Comparison of ENCODE assay signal across 18 cellular contexts in genomic region chr18:400466-400865, GRCh38.
DNase-seq lines count a peak whose midpoint lies in the region; TF ChIP-seq lines count a peak whose summit lies in the region.
"Had no signal": no experiment of that assay in that cellular context is flagged by ENCODE, and none has a peak within 500 bp of the region (broad histone marks: within the 10 kb centered on the region; RNA-seq: fewer than 3 reads in every experiment).

No MANE protein-coding gene starts in this region.

- peak overlapping the region; percentile 79 to 91 (median 87) for H3K27ac Mint-ChIP-seq in CD14-positive monocyte
- H3K27ac Mint-ChIP-seq in activated naive CD4-positive, alpha-beta T cell treated with anti-CD3 and anti-CD28 coated beads for 36 hours = no peak overlapping the region
- H3K27ac Mint-ChIP-seq: activated CD8-positive, alpha-beta memory T cell treated with anti-CD3 and anti-CD28 coated beads, Interleukin-2, amount 10 ng/mL, durations not matched to agents 7 days and 5 days; activated naive CD4-positive, alpha-beta T cell treated with anti-CD3 and anti-CD28 coated beads, Interleukin-2, amount 50 U/mL, for 72 hours; stimulated activated naive B cell treated with anti-CD40 and anti-IgM and Interleukin-4, amounts not matched to agents 10 μg/mL and 1 μg/mL and 100 μg/mL, for 72 hours had no signal

- peaks cover 9 to 10% of the 10 kb centered on the region in 2 donors for H3K36me3 Mint-ChIP-seq in CD14-positive monocyte
- no peaks in the 10 kb centered on the region for H3K36me3 Mint-ChIP-seq in activated naive CD4-positive, alpha-beta T cell treated with anti-CD3 and anti-CD28 coated beads for 36 hours (ENCODE audit: low read depth)
- H3K36me3 Mint-ChIP-seq: activated CD8-positive, alpha-beta memory T cell treated with anti-CD3 and anti-CD28 coated beads, Interleukin-2, amount 10 ng/mL, durations not matched to agents 7 days and 5 days; activated naive CD4-positive, alpha-beta T cell treated with anti-CD3 and anti-CD28 coated beads, Interleukin-2, amount 50 U/mL, for 72 hours; stimulated activated naive B cell treated with anti-CD40 and anti-IgM and Interleukin-4, amounts not matched to agents 10 μg/mL and 1 μg/mL and 100 μg/mL, for 72 hours had no signal

- H3K27me3 ChIP-seq in osteoblast (ENCODE audit: insufficient read depth, low read length) = no peaks in the 10 kb centered on the region
- H3K27me3 ChIP-seq: esophagus muscularis mucosa, SJCRH30 had no signal

- DNase-seq in CD14-positive monocyte (ENCODE audit: low spot score) = peak; percentile 85
- DNase-seq in MV-4-11 (lab: John Stamatoyannopoulos, UW) = peak; percentile 81
- peak; percentile 27 for DNase-seq in dedifferentiated amniotic fluid mesenchymal stem cell (ENCODE audit: extremely low spot score)
- no peak for DNase-seq in osteoblast (ENCODE audit: insufficient read length, low spot score, missing footprints)
- no peak for DNase-seq in posterior vena cava (ENCODE audit: low spot score)
- DNase-seq in coronary artery (ENCODE audit: low spot score) = no peak
- no peak for DNase-seq in dermis blood vessel endothelial cell
- no peak for DNase-seq in activated naive CD4-positive, alpha-beta T cell treated with anti-CD3 and anti-CD28 coated beads for 36 hours
- DNase-seq: activated CD8-positive, alpha-beta memory T cell treated with anti-CD3 and anti-CD28 coated beads, Interleukin-2, amount 10 ng/mL, durations not matched to agents 7 days and 5 days; NCI-H2029 treated with DMSO at 0.1 percent for 48 hours; NCI-H82; right cardiac atrium; SJCRH30; stimulated activated CD4-positive, alpha-beta T cell treated with anti-CD3 and anti-CD28 coated beads, Interleukin-4, amount 100 ng/mL, for 24 hours; stimulated activated naive B cell treated with anti-CD40 and anti-IgM and Interleukin-4, amounts not matched to agents 10 μg/mL and 1 μg/mL and 100 μg/mL, for 72 hours had no signal

- no peaks in the 10 kb centered on the region for H3K79me2 ChIP-seq in osteoblast (ENCODE audit: insufficient read depth, low read length)

- H3K4me1 ChIP-seq in osteoblast (ENCODE audit: insufficient read depth, low read length) = peaks cover 42% of the 10 kb centered on the region
- H3K4me1 ChIP-seq: SJCRH30 had no signal

- no peaks in the 10 kb centered on the region for H4K20me1 ChIP-seq in osteoblast (ENCODE audit: insufficient read depth, low read length)

- intact Hi-C loops in CD14-positive monocyte (cut with micrococcal nuclease) (loop anchor here in 1 of 2 donors (5.0 kb wide), 1 partner anchor 62 kb away; no protein-coding TSS in a partner anchor), posterior vena cava (cut with DNase I) (no loop called here)
- intact Hi-C loops in activated naive CD4-positive, alpha-beta T cell treated with anti-CD3 and anti-CD28 coated beads for 36 hours (cut with micrococcal nuclease) = no loop called here

- H2AFZ ChIP-seq in osteoblast (ENCODE audit: low read length) = no peak overlapping the region

- no peak overlapping the region for H3K4me3 ChIP-seq in osteoblast (ENCODE audit: insufficient read depth, low read length)
- H3K4me3 ChIP-seq in coronary artery = no peak overlapping the region
- H3K4me3 ChIP-seq: esophagus muscularis mucosa, SJCRH30 had no signal

- H3K4me3 Mint-ChIP-seq in CD14-positive monocyte = no peak overlapping the region
- H3K4me3 Mint-ChIP-seq in activated naive CD4-positive, alpha-beta T cell treated with anti-CD3 and anti-CD28 coated beads for 36 hours = no peak overlapping the region
- H3K4me3 Mint-ChIP-seq: activated CD8-positive, alpha-beta memory T cell treated with anti-CD3 and anti-CD28 coated beads, Interleukin-2, amount 10 ng/mL, durations not matched to agents 7 days and 5 days; stimulated activated naive B cell treated with anti-CD40 and anti-IgM and Interleukin-4, amounts not matched to agents 10 μg/mL and 1 μg/mL and 100 μg/mL, for 72 hours had no signal

- H3K27me3 Mint-ChIP-seq in CD14-positive monocyte (ENCODE audit: low read depth in 3 of 3) = peaks cover 0 to 2% (median 0%) of the 10 kb centered on the region in 3 donors
- peaks cover 5% of the 10 kb centered on the region for H3K27me3 Mint-ChIP-seq in activated naive CD4-positive, alpha-beta T cell treated with anti-CD3 and anti-CD28 coated beads for 36 hours (ENCODE audit: low read depth)

- peaks cover 5 to 23% (median 16%) of the 10 kb centered on the region in 7 donors for H3K9me3 Mint-ChIP-seq in CD14-positive monocyte
- peaks cover 6% of the 10 kb centered on the region for H3K9me3 Mint-ChIP-seq in activated naive CD4-positive, alpha-beta T cell treated with anti-CD3 and anti-CD28 coated beads for 36 hours
- H3K9me3 Mint-ChIP-seq: activated naive CD4-positive, alpha-beta T cell treated with anti-CD3 and anti-CD28 coated beads, Interleukin-2, amount 50 U/mL, for 72 hours had no signal

- CTCF ChIA-PET in activated naive CD4-positive, alpha-beta T cell treated with anti-CD3 and anti-CD28 coated beads for 36 hours (lab: Charles Lee) = no interaction called here

- H3K27ac ChIP-seq in osteoblast (ENCODE audit: low read depth, low read length) (peak overlapping the region; percentile 64), coronary artery (no peak overlapping the region)
- H3K27ac ChIP-seq: esophagus muscularis mucosa, SJCRH30, VCaP had no signal

- no peaks in the 10 kb centered on the region for H3K9me3 ChIP-seq in osteoblast (ENCODE audit: low read depth, low read length)
- H3K9me3 ChIP-seq: SJCRH30 had no signal

- H3K36me3 ChIP-seq in osteoblast (ENCODE audit: insufficient read depth, low read length) = no peaks in the 10 kb centered on the region
- H3K36me3 ChIP-seq: esophagus muscularis mucosa, SJCRH30 had no signal

- TF ChIP-seq CTCF in CD14-positive monocyte (IDR thresholded peaks at IDR 0.05) (no peak), osteoblast (IDR thresholded peaks at IDR 0.05; ENCODE audit: extremely low read depth, low read depth, low read length) (no peak), coronary artery (IDR thresholded peaks at IDR 0.05) (no peak)

- peak overlapping the region; percentile 38 for H3K4me2 ChIP-seq in osteoblast (ENCODE audit: insufficient read depth, low read length)

- H3K4me1 Mint-ChIP-seq in CD14-positive monocyte = peaks cover 72% of the 10 kb centered on the region
- H3K4me1 Mint-ChIP-seq in activated naive CD4-positive, alpha-beta T cell treated with anti-CD3 and anti-CD28 coated beads for 36 hours (ENCODE audit: low read depth) = no peaks in the 10 kb centered on the region
- H3K4me1 Mint-ChIP-seq: activated CD8-positive, alpha-beta memory T cell treated with anti-CD3 and anti-CD28 coated beads, Interleukin-2, amount 10 ng/mL, durations not matched to agents 7 days and 5 days had no signal

Comparison
In these comparisons a context has a peak if more than half of its experiments do, and no peak if none do; other contexts are left out.
1. DNase-seq: peak in CD14-positive monocyte (single experiment), MV-4-11 (single experiment) and dedifferentiated amniotic fluid mesenchymal stem cell (single experiment); none in osteoblast (single experiment), posterior vena cava (single experiment), coronary artery (single experiment), dermis blood vessel endothelial cell (single experiment) and activated naive CD4-positive, alpha-beta T cell treated with anti-CD3 and anti-CD28 coated beads for 36 hours (single experiment).